In the genomic region with DNA sequence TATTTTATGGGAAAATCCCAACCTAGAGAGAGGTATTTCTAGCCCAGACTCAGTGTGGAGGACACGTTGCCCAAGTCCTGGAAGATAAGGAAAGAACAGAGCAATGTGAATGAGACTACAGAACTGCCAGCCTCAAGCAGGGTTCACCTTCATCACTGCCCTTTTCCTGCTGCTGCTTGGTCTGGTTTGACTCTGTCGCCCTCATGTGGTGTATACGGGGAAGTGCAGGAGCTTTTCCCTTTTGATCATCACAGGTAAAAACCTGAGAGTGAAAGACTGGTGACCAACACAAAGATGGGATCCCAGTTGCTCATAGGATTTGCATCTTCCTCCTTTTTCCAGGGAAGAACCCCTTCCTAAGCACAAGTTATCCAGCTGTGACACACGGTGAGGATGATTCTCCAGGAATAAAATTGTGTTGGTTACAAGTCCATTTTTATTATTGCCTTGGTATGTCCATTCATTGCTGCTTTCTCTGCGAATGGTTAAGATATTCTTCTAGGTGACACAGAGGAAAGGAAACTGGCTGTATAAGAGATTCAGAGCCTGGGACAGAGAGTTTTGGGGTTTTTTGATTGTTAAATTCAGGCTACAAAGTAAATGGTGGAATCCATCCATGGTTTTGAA, we compare ENCODE assay signal across 8 cellular contexts.
DNase-seq lines count a peak whose midpoint lies in the region; ATAC-seq and TF ChIP-seq lines count a peak whose summit lies in the region.

No MANE protein-coding gene starts in this region.

- no peaks in the 10 kb centered on the region for H3K27me3 ChIP-seq in SU-DHL-6 (ENCODE audit: low read length)
- no peaks in the 10 kb centered on the region for H3K27me3 ChIP-seq in gastrocnemius medialis

- no peaks in the 10 kb centered on the region for H3K4me1 ChIP-seq in gastrocnemius medialis

- no peak overlapping the region for H3K9ac ChIP-seq in SU-DHL-6 (ENCODE audit: low read length)

- TF ChIP-seq CTCF in GM10266 (IDR thresholded peaks at IDR 0.05; ENCODE audit: control insufficient read depth, insufficient read depth, low read depth, missing control alignments) (peak; percentile 96), SU-DHL-6 (IDR thresholded peaks at IDR 0.05; ENCODE audit: insufficient read depth, low read length, poor library complexity, severe bottlenecking) (peak; percentile 76), gastrocnemius medialis (IDR thresholded peaks at IDR 0.05 in 4 of 5, conservative IDR thresholded peaks at IDR 0.05 in 1 of 5) (peak; percentile 61 to 91 (median 77))

- H3K9me3 ChIP-seq in SU-DHL-6 (ENCODE audit: insufficient read depth, low read length) (peaks cover 4% of the 10 kb centered on the region; the same call in 1 of the 2 replicates), gastrocnemius medialis (no peaks in the 10 kb centered on the region)

- no peak for TF ChIP-seq POLR2A in gastrocnemius medialis (IDR thresholded peaks at IDR 0.05)

- no peaks in the 10 kb centered on the region for H3K79me2 ChIP-seq in SU-DHL-6 (ENCODE audit: insufficient read depth, low read length)

- H3K4me2 ChIP-seq in SU-DHL-6 (ENCODE audit: low read depth, low read length, poor library complexity, severe bottlenecking) = no peak overlapping the region

- H3K4me3 ChIP-seq in SU-DHL-6 (ENCODE audit: insufficient read depth, low read length, poor library complexity, severe bottlenecking) (no peak overlapping the region), gastrocnemius medialis (no peak overlapping the region)

- H3K9me2 ChIP-seq in SU-DHL-6 (replicated peaks; ENCODE audit: insufficient read depth, low read length) = no peaks in the 10 kb centered on the region

- no peak overlapping the region for H2AFZ ChIP-seq in SU-DHL-6 (ENCODE audit: low read depth, low read length, severe bottlenecking)

- intact Hi-C loops in gastrocnemius medialis (cut with DNase I; ENCODE audit: low total_unique reads) = loop anchor here (5.0 kb wide), 2 partner anchors 151 to 166 kb away; no protein-coding TSS in a partner anchor

- ATAC-seq in gastrocnemius medialis = peak; percentile 56 to 74
- ATAC-seq in GM21526 (IDR thresholded peaks at IDR 0.05; ENCODE audit: low FRiP score, unreplicated experiment) = no peak
- no peak for ATAC-seq in HG03175 (IDR thresholded peaks at IDR 0.05; ENCODE audit: unreplicated experiment)

- in situ Hi-C loops in gastrocnemius medialis (cut with MboI; ENCODE audit: low sequenced_read_pairs in 4 of 4) = loop anchor here in 3 of 4 donors (5.0 kb wide), 2 partner anchors 156 to 161 kb away; no protein-coding TSS in a partner anchor

- H4K20me1 ChIP-seq in SU-DHL-6 (ENCODE audit: low read depth, low read length) = no peaks in the 10 kb centered on the region

- H3K36me3 ChIP-seq in SU-DHL-6 (ENCODE audit: low read length) (no peaks in the 10 kb centered on the region), gastrocnemius medialis (no peaks in the 10 kb centered on the region)

- DNase-seq in GM10266 (ENCODE audit: extremely low spot score) (peak; percentile 67), NCI-H1105 (lab: John Stamatoyannopoulos, UW) (peak; percentile 60), amniotic epithelial cell (ENCODE audit: low read depth) (peak; percentile 49), hepatic stellate cell (ENCODE audit: low spot score) (peak; percentile 26), gastrocnemius medialis (peak in 1 of 2 donors; percentile 7)

- H3K27ac ChIP-seq in SU-DHL-6 (ENCODE audit: low read depth, low read length) (no peak overlapping the region), gastrocnemius medialis (no peak overlapping the region)

- peaks cover 10% of the 10 kb centered on the region for H3F3A ChIP-seq in SU-DHL-6 (ENCODE audit: insufficient read depth)

Comparison
In these comparisons a context has a peak if more than half of its experiments do, and no peak if none do; other contexts are left out.
1. ATAC-seq: peak in gastrocnemius medialis (2 of 2); none in GM21526 (single experiment) and HG03175 (single experiment).
2. Peak in every context shown above with its lines, with median percentiles within 50 percentile points of each other: CTCF ChIP-seq.